In genomic region chr12:109523071-109523470, GRCh38 we compare ENCODE assay signal across 14 cellular contexts. TPM values are rescaled to one million over a fixed set of nuclear protein-coding genes. Genes with fewer than 3 reads are reported as not detected.
DNase-seq lines count a peak whose midpoint lies in the region; ATAC-seq and TF ChIP-seq lines count a peak whose summit lies in the region.
"Had no signal": no experiment of that assay in that cellular context is flagged by ENCODE, and none has a peak within 500 bp of the region (broad histone marks: within the 10 kb centered on the region; RNA-seq: fewer than 3 reads in every experiment).

No MANE protein-coding gene starts in this region.

- no peak for TF ChIP-seq EP300 in suprapubic skin (IDR thresholded peaks at IDR 0.05)

- H3K4me3 Mint-ChIP-seq in stimulated activated effector memory CD8-positive, alpha-beta T cell treated with anti-CD3 and anti-CD28 coated beads, Interleukin-12 subunit alpha, Interleukin-12 subunit beta, amount 100 ng/mL, for 72 hours: no peak overlapping the region
- H3K4me3 Mint-ChIP-seq: activated naive CD4-positive, alpha-beta T cell treated with anti-CD3 and anti-CD28 coated beads for 36 hours; type B pancreatic cell; WTC11 had no signal

- H3K36me3 ChIP-seq in left ventricle myocardium inferior (peaks cover 82% of the 10 kb centered on the region), suprapubic skin (peaks cover 96% of the 10 kb centered on the region)

- intact Hi-C loops in left ventricle myocardium inferior (cut with micrococcal nuclease): no loop called here

- no peak for ATAC-seq in stimulated activated effector memory CD8-positive, alpha-beta T cell treated with anti-CD3 and anti-CD28 coated beads, Interleukin-12 subunit alpha, Interleukin-12 subunit beta, amount 100 ng/mL, for 72 hours
- no peak for ATAC-seq in HG03520 (IDR thresholded peaks at IDR 0.05; ENCODE audit: unreplicated experiment)
- ATAC-seq: WTC11 had no signal

- no peaks in the 10 kb centered on the region for H3K4me1 Mint-ChIP-seq in stimulated activated effector memory CD8-positive, alpha-beta T cell treated with anti-CD3 and anti-CD28 coated beads, Interleukin-12 subunit alpha, Interleukin-12 subunit beta, amount 100 ng/mL, for 72 hours

- WGBS in suprapubic skin: 76% methylated on average over 10 of the region's 10 CpGs

- TF ChIP-seq CTCF in VCaP (conservative IDR thresholded peaks at IDR 0.05): no peak
- no peak for TF ChIP-seq CTCF in left ventricle myocardium inferior (IDR thresholded peaks at IDR 0.05; ENCODE audit: borderline replicate concordance)
- TF ChIP-seq CTCF in suprapubic skin (IDR thresholded peaks at IDR 0.05): no peak

- peaks cover 67% of the 10 kb centered on the region for H3K36me3 Mint-ChIP-seq in stimulated activated effector memory CD8-positive, alpha-beta T cell treated with anti-CD3 and anti-CD28 coated beads, Interleukin-12 subunit alpha, Interleukin-12 subunit beta, amount 100 ng/mL, for 72 hours

- H3K9me3 ChIP-seq in left ventricle myocardium inferior (replicated peaks) (no peaks in the 10 kb centered on the region), suprapubic skin (no peaks in the 10 kb centered on the region)
- H3K9me3 ChIP-seq: pancreas had no signal

- H3K27ac Mint-ChIP-seq in stimulated activated effector memory CD8-positive, alpha-beta T cell treated with anti-CD3 and anti-CD28 coated beads, Interleukin-12 subunit alpha, Interleukin-12 subunit beta, amount 100 ng/mL, for 72 hours: peak overlapping the region; percentile 75
- H3K27ac Mint-ChIP-seq: activated naive CD4-positive, alpha-beta T cell treated with anti-CD3 and anti-CD28 coated beads for 36 hours; type B pancreatic cell; WTC11 had no signal

- no peak for TF ChIP-seq POLR2A in suprapubic skin (IDR thresholded peaks at IDR 0.05)

- H3K4me1 ChIP-seq in left ventricle myocardium inferior (peaks cover 53% of the 10 kb centered on the region), suprapubic skin (peaks cover 1% of the 10 kb centered on the region)
- H3K4me1 ChIP-seq: pancreas had no signal

- H3K27me3 ChIP-seq in left ventricle myocardium inferior (ENCODE audit: low read depth) (no peaks in the 10 kb centered on the region), suprapubic skin (no peaks in the 10 kb centered on the region)
- H3K27me3 ChIP-seq: pancreas had no signal

- H3K4me3 ChIP-seq in left ventricle myocardium inferior (no peak overlapping the region), suprapubic skin (no peak overlapping the region)
- H3K4me3 ChIP-seq: pancreas had no signal

- in situ Hi-C loops in KBM-7 (cut with MboI; ENCODE audit: low pct_unique_long_range_greater_than_20kb, low sequenced_read_pairs): loop anchor here (10.0 kb wide), 1 partner anchor 252 kb away; no protein-coding TSS in a partner anchor

- DNase-seq in NCI-H2081 (lab: John Stamatoyannopoulos, UW) (peak; percentile 46 to 67), NCI-H2081 treated with DMSO at 0.1 percent for 48 hours (lab: John Stamatoyannopoulos, UW) (no peak), left ventricle myocardium inferior (peak; percentile 79), suprapubic skin (ENCODE audit: low spot score in 2 of 2) (no peak), KBM-7 (no peak)
- no peak for DNase-seq in stimulated activated effector memory CD8-positive, alpha-beta T cell treated with anti-CD3 and anti-CD28 coated beads, Interleukin-12 subunit alpha, Interleukin-12 subunit beta, amount 100 ng/mL, for 72 hours (ENCODE audit: low spot score in 2 of 2)
- DNase-seq: activated naive CD4-positive, alpha-beta T cell treated with anti-CD3 and anti-CD28 coated beads for 36 hours; foreskin melanocyte; pancreas had no signal

- H3K27ac ChIP-seq in VCaP (peak overlapping the region; percentile 47), left ventricle myocardium inferior (replicated peaks) (peak overlapping the region; percentile 72), suprapubic skin (no peak overlapping the region)
- H3K27ac ChIP-seq: 22Rv1, pancreas had no signal

- H3K9me3 Mint-ChIP-seq in stimulated activated effector memory CD8-positive, alpha-beta T cell treated with anti-CD3 and anti-CD28 coated beads, Interleukin-12 subunit alpha, Interleukin-12 subunit beta, amount 100 ng/mL, for 72 hours: no peaks in the 10 kb centered on the region
- H3K9me3 Mint-ChIP-seq: activated naive CD4-positive, alpha-beta T cell treated with anti-CD3 and anti-CD28 coated beads for 36 hours; type B pancreatic cell; WTC11 had no signal

RNA-seq across cellular contexts. Expression of gene UBE3B, which starts 45.6 kb away (rescaled TPM):
- 56.0 TPM for total RNA-seq in left ventricle myocardium inferior
- 10 to 100 TPM; 53.2 to 94.1 (median 61.6) TPM for total RNA-seq in suprapubic skin

RNA-seq across cellular contexts. Expression of gene KCTD10, which starts 46.0 kb away (rescaled TPM):
- total RNA-seq in left ventricle myocardium inferior (21.5 TPM), suprapubic skin (10 to 100 TPM; 34.7 to 56.3 (median 41.7) TPM)

RNA-seq across cellular contexts. Expression of gene MMAB, which starts 50.2 kb away (rescaled TPM):
- total RNA-seq in left ventricle myocardium inferior (55.4 TPM), suprapubic skin (10 to 100 TPM; 17.1 to 37.2 (median 24.5) TPM)

RNA-seq across cellular contexts. Expression of gene MVK, which starts 50.5 kb away (rescaled TPM):
- 8.4 TPM for total RNA-seq in left ventricle myocardium inferior
- 10 to 100 TPM; 30.1 to 62.1 (median 37.2) TPM for total RNA-seq in suprapubic skin

Comparison
In these comparisons a context has a peak if more than half of its experiments do, and no peak if none do; other contexts are left out.
1. DNase-seq: peak in NCI-H2081 (2 of 2) and left ventricle myocardium inferior (single experiment); none in NCI-H2081 treated with DMSO at 0.1 percent for 48 hours (single experiment), stimulated activated effector memory CD8-positive, alpha-beta T cell treated with anti-CD3 and anti-CD28 coated beads, Interleukin-12 subunit alpha, Interleukin-12 subunit beta, amount 100 ng/mL, for 72 hours (0 of 2), suprapubic skin (0 of 2) and KBM-7 (single experiment).